ENCODE assay signal across 18 cellular contexts in genomic region chr5:170719551-170719950, GRCh38.
DNase-seq lines count a peak whose midpoint lies in the region; ATAC-seq and TF ChIP-seq lines count a peak whose summit lies in the region.
"Had no signal": no experiment of that assay in that cellular context is flagged by ENCODE, and none has a peak within 500 bp of the region (broad histone marks: within the 10 kb centered on the region; RNA-seq: fewer than 3 reads in every experiment).

No MANE protein-coding gene starts in this region.

- H2BK120ac ChIP-seq in trophoblast cell (ENCODE audit: insufficient read depth, low read length, poor library complexity): no peak overlapping the region

- H3K9ac ChIP-seq in trophoblast cell (ENCODE audit: low read length): peak overlapping the region; percentile 31
- H3K9ac ChIP-seq: BLaER1 treated with 17β-estradiol and CSF1 and Interleukin-3, amounts not matched to agents 10 nM and 100 nM had no signal

- H4K12ac ChIP-seq in trophoblast cell (ENCODE audit: low read depth, low read length): no peak overlapping the region

- H2AK5ac ChIP-seq in trophoblast cell (ENCODE audit: low read length): no peak overlapping the region

- H3K4me3 Mint-ChIP-seq in activated CD8-positive, alpha-beta memory T cell treated with anti-CD3 and anti-CD28 coated beads, Interleukin-2, amount 10 ng/mL, durations not matched to agents 7 days and 5 days: no peak overlapping the region
- H3K4me3 Mint-ChIP-seq: B cell; CD4-positive, alpha-beta T cell; CD8-positive, alpha-beta T cell had no signal

- no peak overlapping the region for H3K4ac ChIP-seq in trophoblast cell (ENCODE audit: low read depth, low read length)

- H3K14ac ChIP-seq in trophoblast cell (ENCODE audit: low read length): no peak overlapping the region

- H3K18ac ChIP-seq in trophoblast cell (ENCODE audit: low read length): no peak overlapping the region

- H4K91ac ChIP-seq in trophoblast cell (ENCODE audit: low read depth, low read length): no peak overlapping the region

- TF ChIP-seq CTCF in spleen (IDR thresholded peaks at IDR 0.05 in 8 of 11, conservative IDR thresholded peaks at IDR 0.05 in 3 of 11): no peak

- intact Hi-C loops in spleen (cut with DNase I; ENCODE audit: low total_unique reads): no loop called here

- CTCF ChIA-PET in activated CD8-positive, alpha-beta memory T cell treated with anti-CD3 and anti-CD28 coated beads, Interleukin-2, amount 10 ng/mL, durations not matched to agents 7 days and 5 days (lab: Charles Lee): no interaction called here

- H3K4me3 ChIP-seq in trophoblast cell (ENCODE audit: low read depth, low read length): no peak overlapping the region
- H3K4me3 ChIP-seq in spleen: no peak overlapping the region
- H3K4me3 ChIP-seq: A549; BLaER1 treated with 17β-estradiol and CSF1 and Interleukin-3, amounts not matched to agents 10 nM and 100 nM had no signal

- H3K4me2 ChIP-seq in trophoblast cell (ENCODE audit: low read length): no peak overlapping the region
- H3K4me2 ChIP-seq: A549; BLaER1 treated with 17β-estradiol and CSF1 and Interleukin-3, amounts not matched to agents 10 nM and 100 nM had no signal

- H3K79me2 ChIP-seq in trophoblast cell (ENCODE audit: control insufficient read depth, insufficient read depth, low read length, poor library complexity): no peaks in the 10 kb centered on the region

- no peak overlapping the region for H2BK12ac ChIP-seq in trophoblast cell (ENCODE audit: low read length)

- H3K4me1 Mint-ChIP-seq in activated CD8-positive, alpha-beta memory T cell treated with anti-CD3 and anti-CD28 coated beads, Interleukin-2, amount 10 ng/mL, durations not matched to agents 7 days and 5 days: no peaks in the 10 kb centered on the region
- H3K4me1 Mint-ChIP-seq: B cell had no signal

- no peaks in the 10 kb centered on the region for H3K27me3 ChIP-seq in trophoblast cell (ENCODE audit: insufficient read depth, low read length)
- peaks cover 0 to 49% (median 0%) of the 10 kb centered on the region in 7 donors for H3K27me3 ChIP-seq in spleen (replicated peaks in 1 of 7)
- H3K27me3 ChIP-seq: BLaER1 treated with 17β-estradiol and CSF1 and Interleukin-3, amounts not matched to agents 10 nM and 100 nM had no signal

- no peak overlapping the region for H4K8ac ChIP-seq in trophoblast cell (ENCODE audit: low read depth, low read length)

- H3K36me3 ChIP-seq in trophoblast cell (ENCODE audit: control insufficient read depth in 1 of 2, insufficient read depth in 2 of 2, low read length in 2 of 2): no peaks in the 10 kb centered on the region
- H3K36me3 ChIP-seq in spleen: no peaks in the 10 kb centered on the region
- H3K36me3 ChIP-seq: BLaER1 treated with 17β-estradiol and CSF1 and Interleukin-3, amounts not matched to agents 10 nM and 100 nM had no signal

- DNase-seq in activated CD8-positive, alpha-beta memory T cell treated with anti-CD3 and anti-CD28 coated beads, Interleukin-2, amount 10 ng/mL, durations not matched to agents 7 days and 5 days: peak; percentile 29
- DNase-seq in activated CD8-positive, alpha-beta memory T cell treated with anti-CD3 and anti-CD28 coated beads for 24 hours: no peak
- peak; percentile 22 for DNase-seq in islet precursor cell
- no peak for DNase-seq in trophoblast cell
- no peak for DNase-seq in activated CD4-positive, alpha-beta T cell treated with anti-CD3 and anti-CD28 coated beads for 48 hours
- no peak for DNase-seq in spleen
- DNase-seq: AML-193; Caco-2; Calu3; CD4-positive, alpha-beta T cell; CD8-positive, alpha-beta T cell; DMS79 treated with DMSO at 0.1 percent for 48 hours; GF-D8 had no signal

- no peak overlapping the region for H3K27ac Mint-ChIP-seq in activated CD8-positive, alpha-beta memory T cell treated with anti-CD3 and anti-CD28 coated beads, Interleukin-2, amount 10 ng/mL, durations not matched to agents 7 days and 5 days
- H3K27ac Mint-ChIP-seq: B cell; CD4-positive, alpha-beta T cell; CD8-positive, alpha-beta T cell had no signal

- no peak for ATAC-seq in activated CD8-positive, alpha-beta memory T cell treated with anti-CD3 and anti-CD28 coated beads, Interleukin-2, amount 10 ng/mL, durations not matched to agents 7 days and 5 days
- ATAC-seq: A549; CD8-positive, alpha-beta T cell had no signal

- H3K23ac ChIP-seq in trophoblast cell (ENCODE audit: low read length): no peak overlapping the region

- no peaks in the 10 kb centered on the region for H3K9me3 Mint-ChIP-seq in activated CD8-positive, alpha-beta memory T cell treated with anti-CD3 and anti-CD28 coated beads, Interleukin-2, amount 10 ng/mL, durations not matched to agents 7 days and 5 days (ENCODE audit: low read depth)
- H3K9me3 Mint-ChIP-seq: CD4-positive, alpha-beta T cell had no signal

- H3K4me1 ChIP-seq in trophoblast cell (ENCODE audit: control insufficient read depth in 1 of 2, insufficient read depth in 2 of 2, low read length in 2 of 2): no peaks in the 10 kb centered on the region
- no peaks in the 10 kb centered on the region for H3K4me1 ChIP-seq in spleen
- H3K4me1 ChIP-seq: A549, Caco-2 had no signal

- H3K27me3 Mint-ChIP-seq in activated CD8-positive, alpha-beta memory T cell treated with anti-CD3 and anti-CD28 coated beads, Interleukin-2, amount 10 ng/mL, durations not matched to agents 7 days and 5 days: peaks cover 13% of the 10 kb centered on the region

- H3K9me3 ChIP-seq in trophoblast cell (ENCODE audit: insufficient read depth, low read depth, low read length) (no peaks in the 10 kb centered on the region), spleen (no peaks in the 10 kb centered on the region)
- H3K9me3 ChIP-seq: A549; BLaER1 treated with 17β-estradiol and CSF1 and Interleukin-3, amounts not matched to agents 10 nM and 100 nM; Caco-2 had no signal

- no peak overlapping the region for H2BK5ac ChIP-seq in trophoblast cell (ENCODE audit: low read depth, low read length, poor library complexity)

- WGBS in trophoblast cell (ENCODE audit: extremely low coverage, insufficient coverage, insufficient read length): no CpG with 5 or more reads among the region's 3 CpGs
- WGBS in spleen, 5 donors: 63 to 81% (median 74%) methylated on average over 3 of the region's 3 CpGs

- TF ChIP-seq POLR2A in spleen (IDR thresholded peaks at IDR 0.05): no peak

- no peaks in the 10 kb centered on the region for H3K36me3 Mint-ChIP-seq in activated CD8-positive, alpha-beta memory T cell treated with anti-CD3 and anti-CD28 coated beads, Interleukin-2, amount 10 ng/mL, durations not matched to agents 7 days and 5 days
- H3K36me3 Mint-ChIP-seq: CD8-positive, alpha-beta T cell had no signal

- H3K79me1 ChIP-seq in trophoblast cell (ENCODE audit: low read length): no peaks in the 10 kb centered on the region

- H3K27ac ChIP-seq in trophoblast cell (ENCODE audit: low read depth, low read length) (no peak overlapping the region), spleen (no peak overlapping the region)
- H3K27ac ChIP-seq: 22Rv1; A549; BLaER1 treated with 17β-estradiol and CSF1 and Interleukin-3, amounts not matched to agents 10 nM and 100 nM; C4-2B had no signal

- H2AFZ ChIP-seq in trophoblast cell (ENCODE audit: insufficient read depth, low read length, poor library complexity): no peak overlapping the region

Comparison
In these comparisons a context has a peak if more than half of its experiments do, and no peak if none do; other contexts are left out.
1. DNase-seq: peak in activated CD8-positive, alpha-beta memory T cell treated with anti-CD3 and anti-CD28 coated beads, Interleukin-2, amount 10 ng/mL, durations not matched to agents 7 days and 5 days (single experiment) and islet precursor cell (single experiment); none in activated CD8-positive, alpha-beta memory T cell treated with anti-CD3 and anti-CD28 coated beads for 24 hours (single experiment), trophoblast cell (0 of 2), activated CD4-positive, alpha-beta T cell treated with anti-CD3 and anti-CD28 coated beads for 48 hours (single experiment) and spleen (single experiment).